8 cellular contexts compared by ENCODE assay signal in the genomic region with DNA sequence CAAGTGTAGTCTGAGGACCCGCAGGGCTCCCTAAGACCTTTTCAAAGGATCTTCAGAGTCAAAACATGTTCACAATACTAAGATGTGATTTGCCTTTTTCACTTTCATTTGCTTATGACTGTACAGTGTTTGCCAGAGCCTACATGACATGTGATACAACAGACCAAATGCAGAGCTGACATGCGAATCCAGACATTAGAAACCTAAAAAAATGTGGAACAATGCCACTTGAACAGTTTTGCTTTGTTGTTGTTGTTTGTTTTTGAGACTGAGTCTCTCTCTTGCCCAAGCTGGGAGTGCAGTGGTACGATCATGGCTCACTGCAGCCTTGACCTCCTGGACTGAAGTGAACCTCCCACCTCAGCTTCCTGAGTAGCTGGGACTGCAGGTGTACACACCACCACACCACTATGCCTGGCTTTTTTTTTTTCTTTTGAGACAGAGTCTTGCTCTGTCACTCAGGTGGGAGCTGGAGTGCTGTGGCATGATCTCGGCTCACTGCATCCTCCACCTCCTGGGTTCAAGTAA.
DNase-seq lines count a peak whose midpoint lies in the region; ATAC-seq and TF ChIP-seq lines count a peak whose summit lies in the region.

No MANE protein-coding gene starts in this region.

- peaks cover 52% of the 10 kb centered on the region for H3K4me1 Mint-ChIP-seq in central memory CD8-positive, alpha-beta T cell

- no peak overlapping the region for H3K4me3 Mint-ChIP-seq in central memory CD8-positive, alpha-beta T cell

- peak overlapping the region; percentile 61 for H3K27ac Mint-ChIP-seq in central memory CD8-positive, alpha-beta T cell (ENCODE audit: low read depth)

- DNase-seq in central memory CD8-positive, alpha-beta T cell (ENCODE audit: low spot score in 2 of 2), result no peak
- no peak for DNase-seq in activated effector memory CD4-positive, alpha-beta T cell treated with Interleukin-2 at 50 U/mL for 16 hours
- no peak for DNase-seq in GM03348 (ENCODE audit: low spot score)
- DNase-seq in COLO668 (lab: John Stamatoyannopoulos, UW; ENCODE audit: unreplicated experiment), result no peak
- DNase-seq in inferior parietal cortex (ENCODE audit: extremely low spot score), result no peak

- H3K9me3 Mint-ChIP-seq in central memory CD8-positive, alpha-beta T cell, result no peaks in the 10 kb centered on the region

- TF ChIP-seq POLR2A in GM18505 (IDR thresholded peaks at IDR 0.05; ENCODE audit: borderline replicate concordance, extremely low read depth, insufficient read depth, insufficient read length), result peak; percentile 30

- peaks cover 14% of the 10 kb centered on the region for H3K36me3 Mint-ChIP-seq in central memory CD8-positive, alpha-beta T cell (ENCODE audit: insufficient read depth)

- peak; percentile 27 for ATAC-seq in GM18505 (IDR thresholded peaks at IDR 0.05; ENCODE audit: unreplicated experiment)
- peak; percentile 48 for ATAC-seq in GM21390 (IDR thresholded peaks at IDR 0.05; ENCODE audit: unreplicated experiment)
- peak; percentile 33 for ATAC-seq in HG03378 (IDR thresholded peaks at IDR 0.05; ENCODE audit: unreplicated experiment)
- no peak for ATAC-seq in central memory CD8-positive, alpha-beta T cell (replicated peaks; ENCODE audit: extremely low read depth, poor library complexity, severe bottlenecking)

- H3K27me3 Mint-ChIP-seq in central memory CD8-positive, alpha-beta T cell, result no peaks in the 10 kb centered on the region
